Comparison of ENCODE assay signal across 12 cellular contexts in the genomic region with DNA sequence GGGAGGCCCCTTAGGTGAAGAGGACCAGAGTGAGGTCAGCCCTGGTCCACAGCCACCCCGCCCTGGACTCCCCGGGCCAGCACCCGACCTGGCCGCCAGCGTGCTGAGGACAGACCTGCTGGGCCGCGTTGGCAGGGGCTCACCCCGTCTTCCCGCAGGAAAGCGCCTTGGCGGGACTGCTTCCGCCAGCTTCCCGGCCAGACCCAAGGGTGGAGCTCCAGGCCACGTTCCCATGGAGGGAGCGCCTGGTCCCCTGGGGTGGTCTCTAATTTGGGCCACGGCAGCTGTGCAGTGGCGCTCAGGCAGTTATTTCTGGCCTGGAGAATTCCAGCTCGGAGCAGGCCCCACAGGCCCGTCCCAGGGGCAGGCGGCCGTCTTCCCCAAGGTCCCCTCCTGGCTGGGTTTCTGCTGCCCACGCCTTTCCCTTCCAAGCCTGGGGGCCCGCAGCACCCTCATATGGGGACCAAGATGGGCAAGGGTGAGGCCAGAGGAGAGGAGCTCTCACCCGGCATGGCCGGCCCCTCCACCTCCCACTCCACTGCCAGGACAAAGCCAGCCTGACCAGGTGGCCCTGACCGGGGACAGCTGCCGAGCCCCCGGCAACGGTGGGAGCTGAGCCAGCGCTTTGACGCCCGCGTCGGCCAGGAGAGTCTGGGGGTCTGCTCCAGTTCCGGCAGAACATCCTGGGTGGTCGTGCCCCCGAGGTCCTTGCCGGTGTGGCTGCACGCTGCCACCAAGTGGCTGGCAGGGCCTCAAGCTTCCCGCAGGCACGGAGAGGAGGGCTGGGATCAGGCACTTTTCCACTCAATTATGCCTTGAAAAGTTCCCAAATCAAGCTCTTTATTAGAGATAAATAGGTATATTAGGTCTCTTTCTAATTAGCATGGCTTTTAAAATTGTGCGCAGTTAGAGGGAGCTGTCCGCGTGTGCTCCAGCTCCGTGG. TPM values are rescaled to one million over a fixed set of nuclear protein-coding genes. Genes with fewer than 3 reads are reported as not detected.
DNase-seq lines count a peak whose midpoint lies in the region; ATAC-seq and TF ChIP-seq lines count a peak whose summit lies in the region.
"Had no signal": no experiment of that assay in that cellular context is flagged by ENCODE, and none has a peak within 500 bp of the region (broad histone marks: within the 10 kb centered on the region; RNA-seq: fewer than 3 reads in every experiment).

No MANE protein-coding gene starts in this region.

- H3K27me3 ChIP-seq in liver (ENCODE audit: control insufficient read depth in 4 of 4, insufficient read depth in 4 of 4, low read length in 3 of 4): no peaks in the 10 kb centered on the region
- no peaks in the 10 kb centered on the region for H3K27me3 ChIP-seq in thyroid gland

- intact Hi-C loops in thyroid gland (cut with DNase I): no loop called here

- TF ChIP-seq CTCF in LNCAP (IDR thresholded peaks at IDR 0.05) (peak; percentile 33; the same call in 1 of the 2 replicates), choroid plexus epithelial cell (conservative IDR thresholded peaks at IDR 0.05; ENCODE audit: low read depth, low read length) (peak; percentile 12), liver (IDR thresholded peaks at IDR 0.05; ENCODE audit: low read depth, low read length, missing input control) (peak; percentile 6), thyroid gland (IDR thresholded peaks at IDR 0.05) (no peak)

- DNase-seq in choroid plexus epithelial cell (ENCODE audit: low read depth) (peak; percentile 8), thyroid gland (no peak), T1000 (lab: John Stamatoyannopoulos, UW) (no peak)
- DNase-seq: amniotic stem cell, DMS53, NCI-H526 treated with DMSO at 0.1 percent for 48 hours had no signal

- H3K27ac ChIP-seq in liver (ENCODE audit: low read depth in 1 of 2, low read length in 2 of 2) (peak overlapping the region; percentile 19 to 72), thyroid gland (peak overlapping the region; percentile 73 to 84 (median 77))

- WGBS in liver: 40% methylated on average over 45 of the region's 45 CpGs
- WGBS in thyroid gland, 2 donors: 61 to 65% methylated on average over 13 to 18 of the region's 45 CpGs

- H3K4me1 ChIP-seq in liver (ENCODE audit: control insufficient read depth in 4 of 4, insufficient read depth in 4 of 4, low read length in 3 of 4): peaks cover 23 to 52% (median 37%) of the 10 kb centered on the region in 4 donors
- peaks cover 17 to 27% of the 10 kb centered on the region in 2 donors for H3K4me1 ChIP-seq in thyroid gland

- H3K36me3 ChIP-seq in liver (ENCODE audit: control insufficient read depth in 4 of 4, insufficient read depth in 3 of 4, low read depth in 1 of 4, low read length in 3 of 4) (no peaks in the 10 kb centered on the region), thyroid gland (no peaks in the 10 kb centered on the region)

- H3K9ac ChIP-seq in liver (ENCODE audit: low read depth in 1 of 2, low read length in 2 of 2): no peak overlapping the region

- no peak for ATAC-seq in GM19455 (IDR thresholded peaks at IDR 0.05; ENCODE audit: unreplicated experiment)
- no peak for ATAC-seq in HG02610 (IDR thresholded peaks at IDR 0.05; ENCODE audit: unreplicated experiment)

- H3K9me3 ChIP-seq in liver (ENCODE audit: control insufficient read depth in 4 of 4, low read length in 3 of 4) (no peaks in the 10 kb centered on the region), thyroid gland (no peaks in the 10 kb centered on the region)

- no peak overlapping the region for H3K4me3 ChIP-seq in choroid plexus epithelial cell (ENCODE audit: low read depth, low read length)
- no peak overlapping the region for H3K4me3 ChIP-seq in liver (ENCODE audit: low read depth in 1 of 3, low read length in 3 of 3)
- no peak overlapping the region for H3K4me3 ChIP-seq in thyroid gland (replicated peaks in 1 of 3)

- no peak for TF ChIP-seq RAD21 in liver (IDR thresholded peaks at IDR 0.05)

- TF ChIP-seq POLR2A in thyroid gland (IDR thresholded peaks at IDR 0.05): no peak

TF ChIP-seq in liver, 16 proteins besides CTCF, POLR2A, EP300 and RAD21:
- TF ChIP-seq GABPA (IDR thresholded peaks at IDR 0.05 in 1 of 2, conservative IDR thresholded peaks at IDR 0.05 in 1 of 2): no peak
- no peak for TF ChIP-seq FOXA1 (IDR thresholded peaks at IDR 0.05)

RNA-seq across cellular contexts. Expression of a gene that starts 28.1 kb away (rescaled TPM):
- total RNA-seq in liver (1 to 10 TPM; 4.2 to 8.5 TPM), thyroid gland (10 to 100 TPM in 2 of 4 donors, 1 to 10 TPM in 2; 8.4 to 12.4 (median 9.3) TPM)
- polyA plus RNA-seq in liver: 1 to 10 TPM in 1 of 2 donors, under 1 TPM in 1; 0.21 to 7.9 TPM

RNA-seq across cellular contexts. Expression of a gene that starts 44.0 kb away (rescaled TPM):
- total RNA-seq in liver: not detected
- polyA plus RNA-seq in liver: under 1 TPM in 1 of 2 donors, not detected in 1; 0.55 TPM
- not detected for total RNA-seq in thyroid gland
- total RNA-seq: activated CD8-positive, alpha-beta memory T cell treated with anti-CD3 and anti-CD28 coated beads for 36 hours; M059J had no signal

RNA-seq across cellular contexts. Expression of a gene that starts 48.9 kb away (rescaled TPM):
- under 1 TPM; 0.09 to 0.67 TPM for total RNA-seq in liver
- 10 to 100 TPM in 1 of 2 donors, under 1 TPM in 1; 0.24 to 12.7 TPM for polyA plus RNA-seq in liver
- 10 to 100 TPM in 2 of 4 donors, 1 to 10 TPM in 1, not detected in 1; 1.1 to 16.6 (median 11.9) TPM for total RNA-seq in thyroid gland
- total RNA-seq: activated CD8-positive, alpha-beta memory T cell treated with anti-CD3 and anti-CD28 coated beads for 36 hours; M059J had no signal

RNA-seq across cellular contexts. Expression of a gene that starts 59.5 kb away (rescaled TPM):
- total RNA-seq in liver (1 to 10 TPM in 1 of 2 donors, under 1 TPM in 1; 0.23 to 1.1 TPM), thyroid gland (1 to 10 TPM; 4.3 to 8.6 (median 6.5) TPM)
- 10 to 100 TPM in 1 of 2 donors, 1 to 10 TPM in 1; 1.4 to 10.8 TPM for polyA plus RNA-seq in liver
- total RNA-seq: activated CD8-positive, alpha-beta memory T cell treated with anti-CD3 and anti-CD28 coated beads for 36 hours; M059J had no signal

Comparison
In these comparisons a context has a peak if more than half of its experiments do, and no peak if none do; other contexts are left out.
1. CTCF ChIP-seq: peak in LNCAP (single experiment), choroid plexus epithelial cell (single experiment) and liver (single experiment); none in thyroid gland (0 of 6).